In genomic region chr2:28598484-28598883, GRCh38 we compare ENCODE assay signal across 1 cellular context.
TF ChIP-seq lines count a peak whose summit lies in the region.

No MANE protein-coding gene starts in this region.

TF ChIP-seq in IMR-90, 13 proteins besides CTCF, POLR2A, EP300 and RAD21 (continued from another document):
- TF ChIP-seq USF2 (IDR thresholded peaks at IDR 0.05; ENCODE audit: low read depth, low read length) (no peak), MAFK (IDR thresholded peaks at IDR 0.05; ENCODE audit: low read depth, low read length) (no peak), CEBPB (IDR thresholded peaks at IDR 0.05; ENCODE audit: low read depth, low read length) (no peak), MAZ (IDR thresholded peaks at IDR 0.05; ENCODE audit: borderline replicate concordance, low read depth, low read length) (no peak), CHD1 (IDR thresholded peaks at IDR 0.05; ENCODE audit: low read depth, low read length) (no peak), NFE2L2 (IDR thresholded peaks at IDR 0.05; ENCODE audit: low read depth, low read length) (no peak), FOS (IDR thresholded peaks at IDR 0.05; ENCODE audit: low read depth, low read length) (no peak), BHLHE40 (IDR thresholded peaks at IDR 0.05; ENCODE audit: low read depth, low read length) (no peak), RFX5 (IDR thresholded peaks at IDR 0.05; ENCODE audit: low read depth, low read length) (no peak)
